Comparison of ENCODE assay signal across 22 cellular contexts in the genomic region with DNA sequence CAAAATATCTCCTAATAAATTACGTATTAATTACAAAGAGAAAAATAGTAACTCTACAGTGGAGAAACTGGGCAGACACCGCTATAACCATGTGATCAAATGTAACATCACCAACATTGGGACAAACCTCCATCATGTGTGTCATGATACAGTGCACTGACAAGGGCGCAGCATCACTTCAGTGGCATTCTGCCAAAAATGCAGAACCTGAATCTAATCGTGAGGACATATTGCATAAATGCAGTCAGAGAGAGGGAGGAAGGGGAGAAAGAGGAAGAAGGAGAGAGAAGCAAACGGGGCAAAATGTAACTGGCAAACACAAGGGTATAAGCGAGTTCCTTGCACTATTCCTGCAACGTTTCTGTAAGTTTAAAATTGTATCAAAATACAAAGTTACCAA.
DNase-seq lines count a peak whose midpoint lies in the region; ATAC-seq lines count a peak whose summit lies in the region.
"Had no signal": no experiment of that assay in that cellular context is flagged by ENCODE, and none has a peak within 500 bp of the region (broad histone marks: within the 10 kb centered on the region; RNA-seq: fewer than 3 reads in every experiment).

No MANE protein-coding gene starts in this region.

- CTCF ChIA-PET in naive thymus-derived CD4-positive, alpha-beta T cell (lab: Charles Lee), result no interaction called here

- no peaks in the 10 kb centered on the region for H3K4me1 ChIP-seq in naive thymus-derived CD4-positive, alpha-beta T cell (ENCODE audit: control insufficient read depth in 2 of 2, insufficient read depth in 2 of 2, low read length in 2 of 2)
- H3K4me1 ChIP-seq: left ventricle myocardium inferior, uterus had no signal

- H3K27ac Mint-ChIP-seq in naive thymus-derived CD4-positive, alpha-beta T cell, result no peak overlapping the region
- H3K27ac Mint-ChIP-seq: activated CD8-positive, alpha-beta T cell treated with anti-CD3 and anti-CD28 coated beads for 36 hours; effector memory CD8-positive, alpha-beta T cell; WTC11 had no signal

- no peak overlapping the region for H3K4me3 Mint-ChIP-seq in naive thymus-derived CD4-positive, alpha-beta T cell
- H3K4me3 Mint-ChIP-seq: activated CD8-positive, alpha-beta T cell treated with anti-CD3 and anti-CD28 coated beads for 36 hours; effector memory CD8-positive, alpha-beta T cell; WTC11 had no signal

- no peak overlapping the region for H3K4me3 ChIP-seq in naive thymus-derived CD4-positive, alpha-beta T cell (ENCODE audit: low read length)
- H3K4me3 ChIP-seq: left ventricle myocardium inferior, uterus had no signal

- H3K36me3 Mint-ChIP-seq in naive thymus-derived CD4-positive, alpha-beta T cell, result no peaks in the 10 kb centered on the region
- H3K36me3 Mint-ChIP-seq: WTC11 had no signal

- no peaks in the 10 kb centered on the region for H3K9me3 Mint-ChIP-seq in naive thymus-derived CD4-positive, alpha-beta T cell
- H3K9me3 Mint-ChIP-seq: activated CD8-positive, alpha-beta T cell treated with anti-CD3 and anti-CD28 coated beads for 36 hours; effector memory CD8-positive, alpha-beta T cell; WTC11 had no signal

- no peaks in the 10 kb centered on the region for H3K9me3 ChIP-seq in naive thymus-derived CD4-positive, alpha-beta T cell (ENCODE audit: control insufficient read depth in 2 of 3, low read length in 3 of 3)
- H3K9me3 ChIP-seq: left ventricle myocardium inferior, uterus had no signal

- ATAC-seq in naive thymus-derived CD4-positive, alpha-beta T cell, result peak; percentile 64
- ATAC-seq: effector memory CD8-positive, alpha-beta T cell; WTC11 had no signal

- intact Hi-C loops in naive thymus-derived CD4-positive, alpha-beta T cell (cut with micrococcal nuclease), result no loop called here

- peaks cover 17 to 33% (median 19%) of the 10 kb centered on the region in 5 donors for H3K27me3 Mint-ChIP-seq in naive thymus-derived CD4-positive, alpha-beta T cell

- peaks cover 0 to 2% (median 0%) of the 10 kb centered on the region in 7 donors for H3K4me1 Mint-ChIP-seq in naive thymus-derived CD4-positive, alpha-beta T cell
- H3K4me1 Mint-ChIP-seq: WTC11 had no signal

- H3K27ac ChIP-seq in naive thymus-derived CD4-positive, alpha-beta T cell (ENCODE audit: low read depth, low read length), result no peak overlapping the region
- H3K27ac ChIP-seq: left ventricle myocardium inferior, uterus had no signal

- H3K36me3 ChIP-seq in naive thymus-derived CD4-positive, alpha-beta T cell (ENCODE audit: control insufficient read depth in 2 of 3, insufficient read depth in 3 of 3, low read length in 3 of 3), result no peaks in the 10 kb centered on the region
- H3K36me3 ChIP-seq: left ventricle myocardium inferior, uterus had no signal

- no peaks in the 10 kb centered on the region for H3K27me3 ChIP-seq in naive thymus-derived CD4-positive, alpha-beta T cell (ENCODE audit: control insufficient read depth in 2 of 2, insufficient read depth in 2 of 2, low read length in 2 of 2)
- H3K27me3 ChIP-seq: uterus had no signal

- POLR2A ChIA-PET in naive thymus-derived CD4-positive, alpha-beta T cell (lab: Charles Lee), result no interaction called here

- DNase-seq in NCI-H345 (lab: John Stamatoyannopoulos, UW) (peak; percentile 18), NCI-H345 treated with DMSO at 0.1 percent for 48 hours (lab: John Stamatoyannopoulos, UW; ENCODE audit: unreplicated experiment) (no peak), NAMALWA (ENCODE audit: low spot score) (peak; percentile 34), SKM-1 treated with dmso at 0.1 percent for 144 hours (lab: John Stamatoyannopoulos, UW; ENCODE audit: unreplicated experiment) (peak; percentile 94), DMS79 treated with DMSO at 0.1 percent for 48 hours (lab: John Stamatoyannopoulos, UW) (no peak), NCI-H226 (no peak), COR-L47 (lab: John Stamatoyannopoulos, UW) (no peak)
- DNase-seq in naive thymus-derived CD4-positive, alpha-beta T cell, result no peak
- DNase-seq: 8988T; activated naive CD4-positive, alpha-beta T cell; activated T-cell treated with anti-CD3 and anti-CD28 coated beads, Interleukin-2, amount 50 U/mL, for 1 hour; anterior cingulate cortex; effector memory CD8-positive, alpha-beta T cell; glutamatergic neuron; left ventricle myocardium inferior; NCI-H1092 treated with DMSO at 0.1 percent for 48 hours; NCI-H2081 treated with DMSO at 0.1 percent for 48 hours; NCI-H774; stimulated activated CD4-positive, alpha-beta T cell treated with anti-CD3 and anti-CD28 coated beads, Interleukin-4, amount 100 ng/mL, for 4 hours; uterus had no signal

Comparison
In these comparisons a context has a peak if more than half of its experiments do, and no peak if none do; other contexts are left out.
1. DNase-seq: peak in NCI-H345 (single experiment), NAMALWA (single experiment) and SKM-1 treated with dmso at 0.1 percent for 144 hours (single experiment); none in NCI-H345 treated with DMSO at 0.1 percent for 48 hours (single experiment), naive thymus-derived CD4-positive, alpha-beta T cell (0 of 9), DMS79 treated with DMSO at 0.1 percent for 48 hours (single experiment), NCI-H226 (single experiment) and COR-L47 (single experiment).